10 cellular contexts compared by ENCODE assay signal in genomic region chr10:35821339-35821911, GRCh38.
DNase-seq lines count a peak whose midpoint lies in the region; ATAC-seq and TF ChIP-seq lines count a peak whose summit lies in the region.
"Had no signal": no experiment of that assay in that cellular context is flagged by ENCODE, and none has a peak within 500 bp of the region (broad histone marks: within the 10 kb centered on the region; RNA-seq: fewer than 3 reads in every experiment).

No MANE protein-coding gene starts in this region.

- no peaks in the 10 kb centered on the region for H3K36me3 ChIP-seq in lower lobe of right lung
- H3K36me3 ChIP-seq: SJSA1 had no signal

- peak overlapping the region in 2 of 3 experiments; percentile 0 to 5 for H3K4me3 Mint-ChIP-seq in nephron
- no peak overlapping the region for H3K4me3 Mint-ChIP-seq in activated CD4-positive, alpha-beta T cell treated with anti-CD3 and anti-CD28 coated beads, Interleukin-2, amount 10 ng/mL, durations not matched to agents 7 days and 5 days

- H3K36me3 Mint-ChIP-seq in nephron (ENCODE audit: low read depth) = no peaks in the 10 kb centered on the region
- H3K36me3 Mint-ChIP-seq in activated CD4-positive, alpha-beta T cell treated with anti-CD3 and anti-CD28 coated beads, Interleukin-2, amount 10 ng/mL, durations not matched to agents 7 days and 5 days (ENCODE audit: low read depth) = no peaks in the 10 kb centered on the region

- no peak for TF ChIP-seq CTCF in nephron (IDR thresholded peaks at IDR 0.05; ENCODE audit: unreplicated experiment in 3 of 3)
- TF ChIP-seq CTCF in lower lobe of right lung (IDR thresholded peaks at IDR 0.05) = no peak

- no peaks in the 10 kb centered on the region for H3K9me3 ChIP-seq in lower lobe of right lung
- H3K9me3 ChIP-seq: SJSA1 had no signal

- ATAC-seq in GM18907 (IDR thresholded peaks at IDR 0.05; ENCODE audit: unreplicated experiment) (peak; percentile 86), HG02840 (IDR thresholded peaks at IDR 0.05; ENCODE audit: low FRiP score, unreplicated experiment) (peak; percentile 62), HG02970 (IDR thresholded peaks at IDR 0.05; ENCODE audit: low FRiP score, unreplicated experiment) (no peak), HG02884 (IDR thresholded peaks at IDR 0.05; ENCODE audit: unreplicated experiment) (no peak), lower lobe of right lung (no peak)

- H3K27me3 Mint-ChIP-seq in nephron (ENCODE audit: low read depth) = peaks cover 4% of the 10 kb centered on the region
- no peaks in the 10 kb centered on the region for H3K27me3 Mint-ChIP-seq in activated CD4-positive, alpha-beta T cell treated with anti-CD3 and anti-CD28 coated beads, Interleukin-2, amount 10 ng/mL, durations not matched to agents 7 days and 5 days

- CTCF ChIA-PET in activated CD4-positive, alpha-beta T cell treated with anti-CD3 and anti-CD28 coated beads, Interleukin-2, amount 10 ng/mL, durations not matched to agents 7 days and 5 days (lab: Charles Lee) = interaction anchor here (1.1 kb wide), 1 partner anchor 76 kb away, joined by 3 read pairs; no protein-coding TSS in a partner anchor

- no peaks in the 10 kb centered on the region for H3K27me3 ChIP-seq in lower lobe of right lung (ENCODE audit: low read depth)
- H3K27me3 ChIP-seq: SJSA1 had no signal

- H3K4me1 ChIP-seq in lower lobe of right lung = no peaks in the 10 kb centered on the region
- H3K4me1 ChIP-seq: SJSA1 had no signal

- DNase-seq in NCI-H69 (lab: John Stamatoyannopoulos, UW) = peak; percentile 65
- DNase-seq in activated CD4-positive, alpha-beta T cell treated with anti-CD3 and anti-CD28 coated beads, Interleukin-2, amount 10 ng/mL, durations not matched to agents 7 days and 5 days = no peak
- DNase-seq in lower lobe of right lung = no peak

- intact Hi-C loops in lower lobe of right lung (cut with DNase I) = no loop called here

- H3K4me3 ChIP-seq in lower lobe of right lung = no peak overlapping the region
- H3K4me3 ChIP-seq: SJSA1 had no signal

- H3K4me1 Mint-ChIP-seq in nephron = peaks cover 34% of the 10 kb centered on the region
- no peaks in the 10 kb centered on the region for H3K4me1 Mint-ChIP-seq in activated CD4-positive, alpha-beta T cell treated with anti-CD3 and anti-CD28 coated beads, Interleukin-2, amount 10 ng/mL, durations not matched to agents 7 days and 5 days

- POLR2A ChIA-PET in activated CD4-positive, alpha-beta T cell treated with anti-CD3 and anti-CD28 coated beads, Interleukin-2, amount 10 ng/mL, durations not matched to agents 7 days and 5 days (lab: Charles Lee) = no interaction called here

- H3K9me3 Mint-ChIP-seq in nephron = no peaks in the 10 kb centered on the region
- no peaks in the 10 kb centered on the region for H3K9me3 Mint-ChIP-seq in activated CD4-positive, alpha-beta T cell treated with anti-CD3 and anti-CD28 coated beads, Interleukin-2, amount 10 ng/mL, durations not matched to agents 7 days and 5 days

- peak overlapping the region; percentile 33 to 76 (median 35) for H3K27ac Mint-ChIP-seq in nephron
- H3K27ac Mint-ChIP-seq in activated CD4-positive, alpha-beta T cell treated with anti-CD3 and anti-CD28 coated beads, Interleukin-2, amount 10 ng/mL, durations not matched to agents 7 days and 5 days = no peak overlapping the region

- no peak overlapping the region for H3K27ac ChIP-seq in lower lobe of right lung
- H3K27ac ChIP-seq: KMS-11, SJSA1 had no signal

Comparison
In these comparisons a context has a peak if more than half of its experiments do, and no peak if none do; other contexts are left out.
1. ATAC-seq: peak in GM18907 (single experiment) and HG02840 (single experiment); none in HG02970 (single experiment), HG02884 (single experiment) and lower lobe of right lung (0 of 2).